12 cellular contexts compared by ENCODE assay signal in the genomic region with DNA sequence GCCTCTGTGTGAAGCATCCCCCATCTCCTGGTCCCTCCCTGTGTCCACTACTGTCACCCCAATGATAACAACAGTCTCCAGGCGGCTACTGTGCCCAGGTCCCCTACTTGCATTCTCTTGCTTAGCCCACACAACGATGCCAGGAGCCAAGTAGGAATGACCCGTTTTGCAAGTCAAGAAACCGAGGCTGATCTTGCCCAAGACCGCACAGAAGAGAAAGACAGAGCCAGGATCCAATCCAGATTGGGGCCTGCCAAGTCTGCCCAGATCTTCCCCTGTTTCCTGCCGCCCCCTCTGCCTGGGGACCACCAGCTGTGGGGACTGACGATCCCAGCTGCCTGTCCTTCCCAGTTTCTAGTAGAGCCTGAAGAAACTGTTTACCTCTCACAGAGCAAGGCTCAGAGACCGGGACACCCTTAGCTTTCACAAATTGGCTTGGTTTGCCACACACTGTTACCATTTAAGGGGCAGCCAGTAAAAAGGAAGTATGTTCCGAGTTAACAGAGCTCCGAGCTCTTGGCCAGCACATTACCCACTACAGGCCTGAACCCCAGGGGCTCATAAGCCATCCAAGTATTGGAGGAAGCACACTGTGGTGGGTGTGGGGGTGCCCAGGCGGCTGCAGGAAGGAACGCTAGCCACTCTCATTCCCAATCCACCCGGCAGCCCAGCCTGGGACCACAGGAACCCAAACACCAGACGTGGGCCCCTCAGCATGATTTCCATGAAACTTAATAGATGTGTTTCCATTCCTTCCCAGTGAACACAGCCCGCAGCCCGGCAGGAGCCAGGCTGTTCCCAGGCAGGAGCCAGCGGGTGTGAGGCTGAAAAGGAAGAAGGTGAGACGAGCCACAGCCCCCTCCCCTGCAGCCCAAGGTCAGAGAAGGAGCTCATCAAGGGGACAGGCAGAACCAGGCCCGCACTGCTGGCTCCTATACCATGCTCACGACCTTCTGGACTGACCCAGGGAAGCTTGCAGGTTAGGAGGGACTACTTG. TPM values are rescaled to one million over a fixed set of nuclear protein-coding genes. Genes with fewer than 3 reads are reported as not detected.
A peak's percentile ranks its signal among the peaks of the same experiment; 100 is the strongest.
DNase-seq lines count a peak whose midpoint lies in the region; ATAC-seq, FAIRE-seq and TF ChIP-seq lines count a peak whose summit lies in the region.
"Had no signal": no experiment of that assay in that cellular context is flagged by ENCODE, and none has a peak within 500 bp of the region (broad histone marks: within the 10 kb centered on the region; RNA-seq: fewer than 3 reads in every experiment).

No MANE protein-coding gene starts in this region.

- H3K4ac ChIP-seq in trophoblast cell (ENCODE audit: low read depth, low read length) = no peak overlapping the region

- no peak for FAIRE-seq in GM19239 (lab: Jason Lieb, UNC)

- no peak overlapping the region for H2AK5ac ChIP-seq in trophoblast cell (ENCODE audit: low read length)

- TF ChIP-seq CTCF in astrocyte of the spinal cord (IDR thresholded peaks at IDR 0.05; ENCODE audit: low read depth, low read length) = no peak
- TF ChIP-seq CTCF in heart left ventricle (IDR thresholded peaks at IDR 0.05) = no peak

- H3K18ac ChIP-seq in trophoblast cell (ENCODE audit: low read length) = no peak overlapping the region

- H3K27ac ChIP-seq in heart left ventricle (peak overlapping the region in 7 of 12 donors; percentile 31 to 69 (median 55)), trophoblast cell (ENCODE audit: low read depth, low read length) (no peak overlapping the region)

- H3K4me1 ChIP-seq in heart left ventricle (peaks cover 0 to 44% (median 3%) of the 10 kb centered on the region in 12 donors), trophoblast cell (ENCODE audit: control insufficient read depth in 1 of 2, insufficient read depth in 2 of 2, low read length in 2 of 2) (no peaks in the 10 kb centered on the region)

- H3K9me3 ChIP-seq in heart left ventricle (no peaks in the 10 kb centered on the region), trophoblast cell (ENCODE audit: insufficient read depth, low read depth, low read length) (no peaks in the 10 kb centered on the region)

- H3K14ac ChIP-seq in trophoblast cell (ENCODE audit: low read length) = peak overlapping the region; percentile 19

- H3K79me2 ChIP-seq in trophoblast cell (ENCODE audit: control insufficient read depth, insufficient read depth, low read length, poor library complexity) = no peaks in the 10 kb centered on the region

- H3K23ac ChIP-seq in trophoblast cell (ENCODE audit: low read length) = no peak overlapping the region

- H2BK120ac ChIP-seq in trophoblast cell (ENCODE audit: insufficient read depth, low read length, poor library complexity) = no peak overlapping the region

- intact Hi-C loops in heart left ventricle (cut with DNase I) = loop anchor here in 1 of 10 donors (10.0 kb wide), 1 partner anchor 638 kb away; no protein-coding TSS in a partner anchor

- H3K79me1 ChIP-seq in trophoblast cell (ENCODE audit: low read length) = no peaks in the 10 kb centered on the region

- no peak overlapping the region for H2BK12ac ChIP-seq in trophoblast cell (ENCODE audit: low read length)

- no peak overlapping the region for H4K8ac ChIP-seq in trophoblast cell (ENCODE audit: low read depth, low read length)

- ATAC-seq in heart left ventricle (peak in 3 of 4 donors; percentile 10 to 33 (median 14)), HG03571 (IDR thresholded peaks at IDR 0.05; ENCODE audit: unreplicated experiment) (no peak), GM19328 (IDR thresholded peaks at IDR 0.05; ENCODE audit: unreplicated experiment) (no peak), HG03139 (IDR thresholded peaks at IDR 0.05; ENCODE audit: unreplicated experiment) (no peak)
- ATAC-seq: PC-3 had no signal

- H3K4me3 ChIP-seq in astrocyte of the spinal cord (ENCODE audit: low read depth, low read length) = no peak overlapping the region
- no peak overlapping the region for H3K4me3 ChIP-seq in heart left ventricle
- no peak overlapping the region for H3K4me3 ChIP-seq in trophoblast cell (ENCODE audit: low read depth, low read length)
- H3K4me3 ChIP-seq: smooth muscle cell had no signal

- no peaks in the 10 kb centered on the region for H3K27me3 ChIP-seq in heart left ventricle
- H3K27me3 ChIP-seq in trophoblast cell (ENCODE audit: insufficient read depth, low read length) = no peaks in the 10 kb centered on the region

- peak; percentile 16 for DNase-seq in G401 (ENCODE audit: low spot score)
- DNase-seq in astrocyte of the spinal cord (ENCODE audit: low read depth, low spot score) = peak; percentile 87
- DNase-seq in heart left ventricle = no peak
- DNase-seq in trophoblast cell = no peak
- DNase-seq in GM19239 (ENCODE audit: insufficient read length, low spot score) = no peak
- DNase-seq: DND-41, NCI-H2081, PC-3 had no signal

- no peak overlapping the region for H4K12ac ChIP-seq in trophoblast cell (ENCODE audit: low read depth, low read length)

- WGBS in heart left ventricle, 4 donors = 61 to 80% (median 70%) methylated on average over 15 to 20 of the region's 20 CpGs
- WGBS in trophoblast cell (ENCODE audit: extremely low coverage, insufficient coverage, insufficient read length) = no CpG with 5 or more reads among the region's 20 CpGs

- TF ChIP-seq POLR2A in heart left ventricle (IDR thresholded peaks at IDR 0.05) = no peak

- no peak overlapping the region for H3K9ac ChIP-seq in trophoblast cell (ENCODE audit: low read length)

- H3K36me3 ChIP-seq in heart left ventricle (no peaks in the 10 kb centered on the region), trophoblast cell (ENCODE audit: control insufficient read depth in 1 of 2, insufficient read depth in 2 of 2, low read length in 2 of 2) (no peaks in the 10 kb centered on the region)

- no peak overlapping the region for H2AFZ ChIP-seq in trophoblast cell (ENCODE audit: insufficient read depth, low read length, poor library complexity)

- H2BK5ac ChIP-seq in trophoblast cell (ENCODE audit: low read depth, low read length, poor library complexity) = no peak overlapping the region

- in situ Hi-C loops in G401 (cut with HindIII; ENCODE audit: low sequenced_read_pairs) = no loop called here
- in situ Hi-C loops in astrocyte of the spinal cord (cut with HindIII; ENCODE audit: low sequenced_read_pairs) = no loop called here

- H3K4me2 ChIP-seq in trophoblast cell (ENCODE audit: low read length) = no peak overlapping the region
- H3K4me2 ChIP-seq: smooth muscle cell had no signal

- H4K91ac ChIP-seq in trophoblast cell (ENCODE audit: low read depth, low read length) = no peak overlapping the region

RNA-seq across cellular contexts. Expression of a gene that starts 7.9 kb away (rescaled TPM):
- total RNA-seq in G401 (2014; rRNA removed; shearing (Covaris generic)) = not detected in 2 replicates
- total RNA-seq in heart left ventricle = 1 to 10 TPM; 2.3 to 6.7 (median 5.2) TPM
- 1 to 10 TPM; 2.1 TPM for polyA plus RNA-seq in heart left ventricle
- polyA plus RNA-seq in trophoblast cell (2013) = 0.30 and 0.32 TPM in 2 replicates
- total RNA-seq: smooth muscle cell had no signal

RNA-seq across cellular contexts. Expression of a gene that starts 51.4 kb away (rescaled TPM):
- total RNA-seq in G401 (2014; rRNA removed; shearing (Covaris generic)) = not detected in 2 replicates
- 1 to 10 TPM in 1 of 9 donors, under 1 TPM in 3, not detected in 5; 0.18 to 2.9 (median 0.32) TPM for total RNA-seq in heart left ventricle
- not detected for polyA plus RNA-seq in heart left ventricle
- polyA plus RNA-seq in trophoblast cell (2013) = not detected in 2 replicates
- total RNA-seq: PC-3, smooth muscle cell had no signal
- polyA plus RNA-seq: smooth muscle cell had no signal

Comparison
In these comparisons a context has a peak if more than half of its experiments do, and no peak if none do; other contexts are left out.
1. DNase-seq: peak in G401 (single experiment) and astrocyte of the spinal cord (single experiment); none in heart left ventricle (0 of 5), trophoblast cell (0 of 2) and GM19239 (single experiment).
2. ATAC-seq: peak in heart left ventricle (3 of 4); none in HG03571 (single experiment), GM19328 (single experiment) and HG03139 (single experiment).